ENCODE assay signal across 1 cellular context in the genomic region with DNA sequence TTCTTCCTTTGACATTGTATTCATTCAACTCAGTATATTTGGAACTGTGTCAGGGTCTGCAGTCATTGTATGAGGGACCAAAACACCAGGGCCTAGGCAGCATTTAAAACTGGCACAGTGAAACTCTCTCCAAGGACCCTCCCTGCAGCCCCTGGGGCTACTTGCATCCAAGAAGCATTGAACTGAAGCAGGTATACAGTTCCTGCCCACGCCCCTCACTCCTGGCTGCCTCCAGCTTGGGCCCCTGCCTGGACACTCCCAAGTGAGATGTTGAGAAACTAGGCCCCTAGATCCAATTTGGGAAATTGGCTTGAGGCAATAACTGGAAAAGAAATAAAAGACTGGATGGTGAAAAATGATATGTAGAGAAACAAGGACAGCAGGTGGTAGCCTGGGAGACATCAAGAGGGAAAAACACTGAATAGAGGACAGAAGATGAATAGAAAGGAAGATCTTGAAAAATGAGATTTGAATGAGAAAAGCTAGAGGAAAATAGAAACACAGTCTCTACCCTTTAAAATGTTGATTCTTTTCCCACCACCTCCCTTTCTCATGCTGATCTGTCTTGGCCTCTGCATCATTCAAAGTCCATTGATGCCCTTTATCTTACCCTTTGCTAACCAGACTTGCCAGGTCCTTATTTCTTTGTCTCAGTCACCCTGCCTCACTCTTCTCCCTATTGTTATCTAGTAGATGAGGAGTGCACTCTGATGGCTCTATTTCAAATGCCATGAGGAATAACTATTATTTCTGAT.
TF ChIP-seq lines count a peak whose summit lies in the region.

No MANE protein-coding gene starts in this region.

TF ChIP-seq in GM23338, 12 proteins besides CTCF, POLR2A, EP300 and RAD21 (continued from another document):
- TF ChIP-seq, protein P1, sequence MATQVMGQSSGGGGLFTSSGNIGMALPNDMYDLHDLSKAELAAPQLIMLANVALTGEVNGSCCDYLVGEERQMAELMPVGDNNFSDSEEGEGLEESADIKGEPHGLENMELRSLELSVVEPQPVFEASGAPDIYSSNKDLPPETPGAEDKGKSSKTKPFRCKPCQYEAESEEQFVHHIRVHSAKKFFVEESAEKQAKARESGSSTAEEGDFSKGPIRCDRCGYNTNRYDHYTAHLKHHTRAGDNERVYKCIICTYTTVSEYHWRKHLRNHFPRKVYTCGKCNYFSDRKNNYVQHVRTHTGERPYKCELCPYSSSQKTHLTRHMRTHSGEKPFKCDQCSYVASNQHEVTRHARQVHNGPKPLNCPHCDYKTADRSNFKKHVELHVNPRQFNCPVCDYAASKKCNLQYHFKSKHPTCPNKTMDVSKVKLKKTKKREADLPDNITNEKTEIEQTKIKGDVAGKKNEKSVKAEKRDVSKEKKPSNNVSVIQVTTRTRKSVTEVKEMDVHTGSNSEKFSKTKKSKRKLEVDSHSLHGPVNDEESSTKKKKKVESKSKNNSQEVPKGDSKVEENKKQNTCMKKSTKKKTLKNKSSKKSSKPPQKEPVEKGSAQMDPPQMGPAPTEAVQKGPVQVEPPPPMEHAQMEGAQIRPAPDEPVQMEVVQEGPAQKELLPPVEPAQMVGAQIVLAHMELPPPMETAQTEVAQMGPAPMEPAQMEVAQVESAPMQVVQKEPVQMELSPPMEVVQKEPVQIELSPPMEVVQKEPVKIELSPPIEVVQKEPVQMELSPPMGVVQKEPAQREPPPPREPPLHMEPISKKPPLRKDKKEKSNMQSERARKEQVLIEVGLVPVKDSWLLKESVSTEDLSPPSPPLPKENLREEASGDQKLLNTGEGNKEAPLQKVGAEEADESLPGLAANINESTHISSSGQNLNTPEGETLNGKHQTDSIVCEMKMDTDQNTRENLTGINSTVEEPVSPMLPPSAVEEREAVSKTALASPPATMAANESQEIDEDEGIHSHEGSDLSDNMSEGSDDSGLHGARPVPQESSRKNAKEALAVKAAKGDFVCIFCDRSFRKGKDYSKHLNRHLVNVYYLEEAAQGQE (IDR thresholded peaks at IDR 0.05; ENCODE audit: unreplicated experiment), result no peak
- TF ChIP-seq, protein P2, sequence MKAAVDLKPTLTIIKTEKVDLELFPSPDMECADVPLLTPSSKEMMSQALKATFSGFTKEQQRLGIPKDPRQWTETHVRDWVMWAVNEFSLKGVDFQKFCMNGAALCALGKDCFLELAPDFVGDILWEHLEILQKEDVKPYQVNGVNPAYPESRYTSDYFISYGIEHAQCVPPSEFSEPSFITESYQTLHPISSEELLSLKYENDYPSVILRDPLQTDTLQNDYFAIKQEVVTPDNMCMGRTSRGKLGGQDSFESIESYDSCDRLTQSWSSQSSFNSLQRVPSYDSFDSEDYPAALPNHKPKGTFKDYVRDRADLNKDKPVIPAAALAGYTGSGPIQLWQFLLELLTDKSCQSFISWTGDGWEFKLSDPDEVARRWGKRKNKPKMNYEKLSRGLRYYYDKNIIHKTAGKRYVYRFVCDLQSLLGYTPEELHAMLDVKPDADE (IDR thresholded peaks at IDR 0.05), result no peak
